Comparison of ENCODE assay signal across 1 cellular context in the genomic region with DNA sequence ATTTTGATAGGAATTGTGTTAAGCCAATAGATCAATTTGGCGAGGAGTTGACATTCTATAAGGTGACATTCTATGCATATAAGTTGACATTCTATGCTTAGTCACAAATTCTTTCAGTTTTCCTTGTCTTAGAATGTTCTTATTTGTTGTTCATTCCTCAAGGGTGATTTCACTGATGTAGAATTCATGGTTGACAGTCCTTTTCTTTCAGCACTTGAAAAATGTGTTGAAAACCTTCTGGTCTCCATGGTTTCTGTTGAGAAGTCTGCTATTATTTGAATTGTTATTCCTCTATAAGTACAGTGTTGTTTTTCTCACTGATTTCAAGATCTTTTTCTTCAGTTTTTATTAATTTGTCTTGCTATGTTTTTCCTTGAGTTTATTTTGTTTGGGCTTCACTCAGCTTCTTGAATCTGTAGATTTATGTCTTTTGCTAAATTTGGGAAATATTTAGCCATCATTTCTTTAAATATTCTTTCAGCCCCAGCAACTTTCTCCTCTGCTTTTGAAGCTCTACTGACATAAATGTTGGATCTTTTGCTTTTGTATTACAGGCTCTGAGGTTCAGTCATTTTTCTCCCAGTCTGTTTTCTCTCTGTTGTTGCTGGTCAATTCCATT.
TF ChIP-seq lines count a peak whose summit lies in the region.

No MANE protein-coding gene starts in this region.

TF ChIP-seq in GM23338, 12 proteins besides CTCF, POLR2A, EP300 and RAD21:
- TF ChIP-seq ETS1 (IDR thresholded peaks at IDR 0.05) (no peak), EZH2 (IDR thresholded peaks at IDR 0.05; ENCODE audit: low read depth, unreplicated experiment) (no peak), JUNB (IDR thresholded peaks at IDR 0.05; ENCODE audit: unreplicated experiment) (no peak), CREB1 (CRISPR knock-in tag; IDR thresholded peaks at IDR 0.05; ENCODE audit: low read depth) (no peak), EZH2phosphoT487 (IDR thresholded peaks at IDR 0.05; ENCODE audit: unreplicated experiment) (no peak), POLR2AphosphoS5 (IDR thresholded peaks at IDR 0.05; ENCODE audit: low read depth) (no peak), NANOG (IDR thresholded peaks at IDR 0.05; ENCODE audit: borderline replicate concordance) (no peak), ZNF114 (CRISPR knock-in tag; IDR thresholded peaks at IDR 0.05) (no peak), ZNF331 (CRISPR knock-in tag; IDR thresholded peaks at IDR 0.05; ENCODE audit: low read depth) (no peak), REST (IDR thresholded peaks at IDR 0.05; ENCODE audit: unreplicated experiment) (no peak), STAT1 (IDR thresholded peaks at IDR 0.05; ENCODE audit: unreplicated experiment) (no peak)
